In the genomic region with DNA sequence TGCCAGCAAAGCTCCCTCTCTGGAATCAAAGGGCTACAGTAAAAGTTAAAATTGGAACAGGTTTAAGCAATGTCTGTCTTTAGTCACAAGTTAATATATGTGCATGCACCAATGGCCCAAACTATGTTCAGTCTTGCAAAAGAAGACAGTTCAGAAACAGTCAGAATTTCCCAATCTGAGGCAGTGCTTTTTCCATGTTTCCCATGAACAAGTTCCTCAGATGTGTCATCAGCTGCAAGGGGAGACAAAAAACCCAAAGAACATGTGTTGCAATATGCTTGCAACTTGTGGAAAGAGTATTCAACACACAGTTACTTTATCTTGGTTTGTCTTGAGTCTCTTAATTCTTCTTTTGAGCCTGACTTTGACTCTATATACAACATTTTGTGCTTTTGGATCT, we compare ENCODE assay signal across 14 cellular contexts.
DNase-seq lines count a peak whose midpoint lies in the region; FAIRE-seq and TF ChIP-seq lines count a peak whose summit lies in the region.
"Had no signal": no experiment of that assay in that cellular context is flagged by ENCODE, and none has a peak within 500 bp of the region (broad histone marks: within the 10 kb centered on the region; RNA-seq: fewer than 3 reads in every experiment).

No MANE protein-coding gene starts in this region.

- intact Hi-C loops in MCF 10A (cut with micrococcal nuclease) (no loop called here), breast epithelium (cut with DNase I; ENCODE audit: low total_unique reads) (no loop called here), OCI-LY7 (cut with micrococcal nuclease; ENCODE audit: unreplicated experiment) (no loop called here)

- H3K79me2 ChIP-seq in OCI-LY7 (ENCODE audit: insufficient read depth, low read depth, low read length) = no peaks in the 10 kb centered on the region

- H3K4me1 ChIP-seq in breast epithelium = no peaks in the 10 kb centered on the region
- no peaks in the 10 kb centered on the region for H3K4me1 ChIP-seq in OCI-LY7 (ENCODE audit: insufficient read depth, low read length, poor library complexity, severe bottlenecking)
- H3K4me1 ChIP-seq in small intestine (ENCODE audit: control insufficient read depth in 2 of 2, insufficient read depth in 1 of 2, low read depth in 1 of 2, low read length in 1 of 2) = no peaks in the 10 kb centered on the region

- H3K27me3 Mint-ChIP-seq in MCF 10A (ENCODE audit: insufficient read depth, unreplicated experiment) (no peaks in the 10 kb centered on the region), osteocyte (ENCODE audit: unreplicated experiment) (no peaks in the 10 kb centered on the region)
- H3K27me3 Mint-ChIP-seq: progenitor cell of endocrine pancreas had no signal

- H3K9me2 ChIP-seq in OCI-LY7 (ENCODE audit: insufficient read depth, low read length) = no peaks in the 10 kb centered on the region

- FAIRE-seq in small intestine (lab: Jason Lieb, UNC) = no peak

- CTCF ChIA-PET in MCF 10A (lab: Yijun Ruan, JAX) = interaction anchor here (0.7 to 1.8 kb wide), 6 partner anchors 9 to 794 kb away, joined by 3 to 7 read pairs (median 4); no protein-coding TSS in a partner anchor
- CTCF ChIA-PET in GM10248 (lab: Yijun Ruan, JAX) = interaction anchor here (0.6 to 1.7 kb wide), 2 partner anchors 11 to 18 kb away, joined by 3 to 5 read pairs; no protein-coding TSS in a partner anchor
- CTCF ChIA-PET in OCI-LY7 (lab: Charles Lee; ENCODE audit: unreplicated experiment) = no interaction called here

- H3K36me3 Mint-ChIP-seq in MCF 10A (ENCODE audit: insufficient read depth, unreplicated experiment) = no peaks in the 10 kb centered on the region
- H3K36me3 Mint-ChIP-seq in osteocyte (ENCODE audit: unreplicated experiment) = no peaks in the 10 kb centered on the region

- H3K27me3 ChIP-seq in breast epithelium = no peaks in the 10 kb centered on the region
- no peaks in the 10 kb centered on the region for H3K27me3 ChIP-seq in small intestine (ENCODE audit: control insufficient read depth in 2 of 2, insufficient read depth in 2 of 2, low read length in 2 of 2)

- H3K4me1 Mint-ChIP-seq in MCF 10A (ENCODE audit: insufficient read depth, unreplicated experiment) (peaks cover 17% of the 10 kb centered on the region), osteocyte (ENCODE audit: unreplicated experiment) (peaks cover 19% of the 10 kb centered on the region)

- TF ChIP-seq POLR2A in breast epithelium (IDR thresholded peaks at IDR 0.05) = no peak

- H3K4me3 Mint-ChIP-seq in MCF 10A (ENCODE audit: unreplicated experiment) (no peak overlapping the region), osteocyte (ENCODE audit: unreplicated experiment) (no peak overlapping the region)

- H3K27ac ChIP-seq in breast epithelium (no peak overlapping the region), OCI-LY7 (ENCODE audit: low read depth, low read length, poor library complexity, severe bottlenecking) (no peak overlapping the region), small intestine (ENCODE audit: low read depth in 1 of 2, low read length in 1 of 2) (no peak overlapping the region)
- H3K27ac ChIP-seq: 22Rv1, SK-N-MC had no signal

- peak; percentile 97 for DNase-seq in MCF 10A (ENCODE audit: unreplicated experiment)
- DNase-seq in breast epithelium (ENCODE audit: low spot score in 2 of 2) = no peak
- peak; percentile 79 for DNase-seq in SKM-1 treated with dmso at 0.1 percent for 144 hours (lab: John Stamatoyannopoulos, UW; ENCODE audit: unreplicated experiment)
- peak; percentile 98 for DNase-seq in fibroblast of the aortic adventitia (ENCODE audit: low read depth)
- DNase-seq in osteocyte (ENCODE audit: extremely low spot score, unreplicated experiment) = no peak
- no peak for DNase-seq in GM10248 (ENCODE audit: extremely low spot score)
- no peak for DNase-seq in OCI-LY7 (ENCODE audit: low spot score)
- DNase-seq in small intestine = no peak
- DNase-seq: hippocampal formation, MM.1S, NCI-H524 treated with DMSO at 0.1 percent for 48 hours had no signal

- H3K27ac Mint-ChIP-seq in MCF 10A (ENCODE audit: low read depth, unreplicated experiment) (peak overlapping the region; percentile 83), osteocyte (ENCODE audit: unreplicated experiment) (no peak overlapping the region)
- H3K27ac Mint-ChIP-seq: progenitor cell of endocrine pancreas had no signal

- no peaks in the 10 kb centered on the region for H3K36me3 ChIP-seq in breast epithelium
- H3K36me3 ChIP-seq in OCI-LY7 (ENCODE audit: insufficient read depth, low read length) = no peaks in the 10 kb centered on the region
- no peaks in the 10 kb centered on the region for H3K36me3 ChIP-seq in small intestine (ENCODE audit: control insufficient read depth in 2 of 2, insufficient read depth in 2 of 2, low read length in 2 of 2)

- TF ChIP-seq CTCF in MCF 10A (IDR thresholded peaks at IDR 0.05; ENCODE audit: unreplicated experiment) (no peak), breast epithelium (IDR thresholded peaks at IDR 0.05) (no peak), fibroblast of the aortic adventitia (IDR thresholded peaks at IDR 0.05; ENCODE audit: insufficient read depth, low read length) (no peak), osteocyte (IDR thresholded peaks at IDR 0.05) (no peak), GM10248 (IDR thresholded peaks at IDR 0.05; ENCODE audit: control extremely low read depth, extremely low read depth, low read depth, missing control alignments) (no peak), OCI-LY7 (conservative IDR thresholded peaks at IDR 0.05; ENCODE audit: low read length) (no peak)

- H3K9me3 Mint-ChIP-seq in MCF 10A (ENCODE audit: unreplicated experiment) (no peaks in the 10 kb centered on the region), osteocyte (ENCODE audit: unreplicated experiment) (no peaks in the 10 kb centered on the region)

- H3K4me2 ChIP-seq in OCI-LY7 (ENCODE audit: low read length) = no peak overlapping the region

- POLR2A ChIA-PET in MCF 10A (lab: Yijun Ruan, JAX) = interaction anchor here (0.6 to 1.6 kb wide), 4 partner anchors 11 to 517 kb away, joined by 3 to 8 read pairs (median 4); no protein-coding TSS in a partner anchor
- POLR2A ChIA-PET in GM10248 (lab: Yijun Ruan, JAX) = no interaction called here
- POLR2A ChIA-PET in OCI-LY7 (lab: Charles Lee) = no interaction called here

- H3K4me3 ChIP-seq in breast epithelium (no peak overlapping the region), fibroblast of the aortic adventitia (ENCODE audit: low read depth, low read length) (no peak overlapping the region), OCI-LY7 (ENCODE audit: low read depth, low read length, poor library complexity, severe bottlenecking) (no peak overlapping the region), small intestine (ENCODE audit: low read depth in 1 of 2, low read length in 2 of 2) (no peak overlapping the region)
- H3K4me3 ChIP-seq: SK-N-MC had no signal

- no peaks in the 10 kb centered on the region for H4K20me1 ChIP-seq in OCI-LY7 (ENCODE audit: insufficient read depth, low read length)

- H2AFZ ChIP-seq in OCI-LY7 (ENCODE audit: low read length) = no peak overlapping the region

- BruUV-seq in MCF 10A (replicated peaks; lab: Mats Ljungman, UMichigan) (no TSS peak), OCI-LY7 (replicated peaks; lab: Mats Ljungman, UMichigan) (no TSS peak)

- H3K9me3 ChIP-seq in breast epithelium = no peaks in the 10 kb centered on the region
- no peaks in the 10 kb centered on the region for H3K9me3 ChIP-seq in OCI-LY7 (ENCODE audit: low read length)
- no peaks in the 10 kb centered on the region for H3K9me3 ChIP-seq in small intestine (ENCODE audit: control insufficient read depth, low read depth)

Comparison
In these comparisons a context has a peak if more than half of its experiments do, and no peak if none do; other contexts are left out.
1. DNase-seq: peak in MCF 10A (single experiment), SKM-1 treated with dmso at 0.1 percent for 144 hours (single experiment) and fibroblast of the aortic adventitia (single experiment); none in breast epithelium (0 of 2), osteocyte (single experiment), GM10248 (single experiment), OCI-LY7 (single experiment) and small intestine (single experiment).